In genomic region chr12:30169839-30170591, GRCh38 we compare ENCODE assay signal across 1 cellular context.
TF ChIP-seq lines count a peak whose summit lies in the region.

No MANE protein-coding gene starts in this region.

TF ChIP-seq in Ishikawa, 13 proteins besides CTCF, POLR2A, EP300 and RAD21:
- TF ChIP-seq, protein P1, sequence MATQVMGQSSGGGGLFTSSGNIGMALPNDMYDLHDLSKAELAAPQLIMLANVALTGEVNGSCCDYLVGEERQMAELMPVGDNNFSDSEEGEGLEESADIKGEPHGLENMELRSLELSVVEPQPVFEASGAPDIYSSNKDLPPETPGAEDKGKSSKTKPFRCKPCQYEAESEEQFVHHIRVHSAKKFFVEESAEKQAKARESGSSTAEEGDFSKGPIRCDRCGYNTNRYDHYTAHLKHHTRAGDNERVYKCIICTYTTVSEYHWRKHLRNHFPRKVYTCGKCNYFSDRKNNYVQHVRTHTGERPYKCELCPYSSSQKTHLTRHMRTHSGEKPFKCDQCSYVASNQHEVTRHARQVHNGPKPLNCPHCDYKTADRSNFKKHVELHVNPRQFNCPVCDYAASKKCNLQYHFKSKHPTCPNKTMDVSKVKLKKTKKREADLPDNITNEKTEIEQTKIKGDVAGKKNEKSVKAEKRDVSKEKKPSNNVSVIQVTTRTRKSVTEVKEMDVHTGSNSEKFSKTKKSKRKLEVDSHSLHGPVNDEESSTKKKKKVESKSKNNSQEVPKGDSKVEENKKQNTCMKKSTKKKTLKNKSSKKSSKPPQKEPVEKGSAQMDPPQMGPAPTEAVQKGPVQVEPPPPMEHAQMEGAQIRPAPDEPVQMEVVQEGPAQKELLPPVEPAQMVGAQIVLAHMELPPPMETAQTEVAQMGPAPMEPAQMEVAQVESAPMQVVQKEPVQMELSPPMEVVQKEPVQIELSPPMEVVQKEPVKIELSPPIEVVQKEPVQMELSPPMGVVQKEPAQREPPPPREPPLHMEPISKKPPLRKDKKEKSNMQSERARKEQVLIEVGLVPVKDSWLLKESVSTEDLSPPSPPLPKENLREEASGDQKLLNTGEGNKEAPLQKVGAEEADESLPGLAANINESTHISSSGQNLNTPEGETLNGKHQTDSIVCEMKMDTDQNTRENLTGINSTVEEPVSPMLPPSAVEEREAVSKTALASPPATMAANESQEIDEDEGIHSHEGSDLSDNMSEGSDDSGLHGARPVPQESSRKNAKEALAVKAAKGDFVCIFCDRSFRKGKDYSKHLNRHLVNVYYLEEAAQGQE (IDR thresholded peaks at IDR 0.05; ENCODE audit: low read depth), result peak; percentile 77
- no peak for TF ChIP-seq TAF1 (IDR thresholded peaks at IDR 0.05; ENCODE audit: low read depth)
- TF ChIP-seq YY1 (IDR thresholded peaks at IDR 0.05; ENCODE audit: low read depth), result no peak
- TF ChIP-seq NFIC (IDR thresholded peaks at IDR 0.05), result no peak
- no peak for TF ChIP-seq ZBTB7A (IDR thresholded peaks at IDR 0.05; ENCODE audit: low read depth)
- no peak for TF ChIP-seq MAX (IDR thresholded peaks at IDR 0.05)
- TF ChIP-seq FOXM1 (IDR thresholded peaks at IDR 0.05; ENCODE audit: borderline replicate concordance, low read depth), result no peak
- no peak for TF ChIP-seq TEAD4 (IDR thresholded peaks at IDR 0.05)
